Comparison of ENCODE assay signal across 9 cellular contexts in genomic region chr1:20216574-20216973, GRCh38. TPM values are rescaled to one million over a fixed set of nuclear protein-coding genes. Genes with fewer than 3 reads are reported as not detected.
DNase-seq lines count a peak whose midpoint lies in the region; ATAC-seq and TF ChIP-seq lines count a peak whose summit lies in the region.
"Had no signal": no experiment of that assay in that cellular context is flagged by ENCODE, and none has a peak within 500 bp of the region (broad histone marks: within the 10 kb centered on the region; RNA-seq: fewer than 3 reads in every experiment).

No MANE protein-coding gene starts in this region.

- POLR2A ChIA-PET in activated CD8-positive, alpha-beta T cell treated with anti-CD3 and anti-CD28 coated beads, Interleukin-2, amount 10 ng/mL, durations not matched to agents 7 days and 5 days (lab: Charles Lee) = no interaction called here

- no peak for TF ChIP-seq POLR2A in esophagus squamous epithelium (IDR thresholded peaks at IDR 0.05)
- no peak for TF ChIP-seq POLR2A in lower leg skin (IDR thresholded peaks at IDR 0.05)

- no peaks in the 10 kb centered on the region for H3K9me3 Mint-ChIP-seq in activated CD8-positive, alpha-beta T cell treated with anti-CD3 and anti-CD28 coated beads, Interleukin-2, amount 10 ng/mL, durations not matched to agents 7 days and 5 days (ENCODE audit: insufficient read depth)
- no peaks in the 10 kb centered on the region for H3K9me3 Mint-ChIP-seq in natural killer cell

- no peak overlapping the region for H3K4me3 Mint-ChIP-seq in activated CD8-positive, alpha-beta T cell treated with anti-CD3 and anti-CD28 coated beads, Interleukin-2, amount 10 ng/mL, durations not matched to agents 7 days and 5 days
- no peak overlapping the region for H3K4me3 Mint-ChIP-seq in natural killer cell

- no peaks in the 10 kb centered on the region for H3K9me3 ChIP-seq in esophagus squamous epithelium

- TF ChIP-seq CTCF in natural killer cell (IDR thresholded peaks at IDR 0.05) (no peak), esophagus squamous epithelium (IDR thresholded peaks at IDR 0.05) (peak in 1 of 6 experiments; percentile 55), lower leg skin (IDR thresholded peaks at IDR 0.05) (no peak)

- intact Hi-C loops in Right ventricle myocardium superior (cut with DNase I) (no loop called here), left cardiac atrium (cut with DNase I) (no loop called here), natural killer cell (cut with micrococcal nuclease) (no loop called here), esophagus squamous epithelium (cut with DNase I) (no loop called here), lower leg skin (cut with DNase I; ENCODE audit: low total_unique reads) (loop anchor here (5.0 kb wide), 1 partner anchor 276 kb away; no protein-coding TSS in a partner anchor)

- peaks cover 28% of the 10 kb centered on the region for H3K27me3 Mint-ChIP-seq in activated CD8-positive, alpha-beta T cell treated with anti-CD3 and anti-CD28 coated beads, Interleukin-2, amount 10 ng/mL, durations not matched to agents 7 days and 5 days (ENCODE audit: low read depth)
- peaks cover 42 to 73% of the 10 kb centered on the region in 2 donors for H3K27me3 Mint-ChIP-seq in natural killer cell (ENCODE audit: low read depth in 2 of 2)

- H3K36me3 Mint-ChIP-seq in activated CD8-positive, alpha-beta T cell treated with anti-CD3 and anti-CD28 coated beads, Interleukin-2, amount 10 ng/mL, durations not matched to agents 7 days and 5 days (ENCODE audit: low read depth) = no peaks in the 10 kb centered on the region
- H3K36me3 Mint-ChIP-seq in natural killer cell = no peaks in the 10 kb centered on the region

- WGBS in esophagus squamous epithelium, 2 donors = 78 to 86% methylated on average over 1 of the region's 1 CpG
- 75 to 92% methylated on average over 1 of the region's 1 CpG for WGBS in lower leg skin, 2 donors

- H3K4me3 ChIP-seq in esophagus squamous epithelium (no peak overlapping the region), lower leg skin (ENCODE audit: low read depth, poor library complexity, severe bottlenecking) (no peak overlapping the region)

- H3K27me3 ChIP-seq in esophagus squamous epithelium = peaks cover 0 to 58% (median 0%) of the 10 kb centered on the region in 4 donors

- no peak overlapping the region for H3K27ac ChIP-seq in esophagus squamous epithelium

- DNase-seq in Right ventricle myocardium superior = no peak
- no peak for DNase-seq in left cardiac atrium
- DNase-seq in NAMALWA (ENCODE audit: low spot score) = peak; percentile 72
- peak; percentile 32 for DNase-seq in activated CD8-positive, alpha-beta T cell treated with anti-CD3 and anti-CD28 coated beads, Interleukin-2, amount 10 ng/mL, durations not matched to agents 7 days and 5 days
- no peak for DNase-seq in natural killer cell
- DNase-seq in activated CD8-positive, alpha-beta memory T cell treated with anti-CD3 and anti-CD28 coated beads, Interleukin-2, amount 50 U/mL, for 4 hours = no peak
- DNase-seq in esophagus squamous epithelium (lab: John Stamatoyannopoulos, UW) = no peak
- no peak for DNase-seq in lower leg skin (ENCODE audit: low spot score in 2 of 2)

- CTCF ChIA-PET in activated CD8-positive, alpha-beta T cell treated with anti-CD3 and anti-CD28 coated beads, Interleukin-2, amount 10 ng/mL, durations not matched to agents 7 days and 5 days (lab: Charles Lee) = interaction anchor here (0.8 to 1.9 kb wide), 5 partner anchors 65 to 278 kb away, joined by 3 to 9 read pairs (median 3); no protein-coding TSS in a partner anchor

- H3K4me1 Mint-ChIP-seq in activated CD8-positive, alpha-beta T cell treated with anti-CD3 and anti-CD28 coated beads, Interleukin-2, amount 10 ng/mL, durations not matched to agents 7 days and 5 days (ENCODE audit: low read depth) = peaks cover 6% of the 10 kb centered on the region
- H3K4me1 Mint-ChIP-seq in natural killer cell = peaks cover 0 to 9% of the 10 kb centered on the region in 2 donors

- peaks cover 0 to 18% (median 15%) of the 10 kb centered on the region in 3 donors for H3K4me1 ChIP-seq in esophagus squamous epithelium

- no peak overlapping the region for H3K27ac Mint-ChIP-seq in activated CD8-positive, alpha-beta T cell treated with anti-CD3 and anti-CD28 coated beads, Interleukin-2, amount 10 ng/mL, durations not matched to agents 7 days and 5 days
- no peak overlapping the region for H3K27ac Mint-ChIP-seq in natural killer cell

- ATAC-seq in Right ventricle myocardium superior (ENCODE audit: poor library complexity) (peak; percentile 36), left cardiac atrium (no peak), natural killer cell (peak; percentile 47 to 72 (median 59))
- peak; percentile 81 for ATAC-seq in activated CD8-positive, alpha-beta T cell treated with anti-CD3 and anti-CD28 coated beads, Interleukin-2, amount 10 ng/mL, durations not matched to agents 7 days and 5 days

- H3K36me3 ChIP-seq in esophagus squamous epithelium = no peaks in the 10 kb centered on the region

RNA-seq across cellular contexts. Expression of gene PLA2G2C, which starts 30.3 kb away (rescaled TPM):
- total RNA-seq in Right ventricle myocardium superior (not detected), left cardiac atrium (not detected), natural killer cell (not detected), esophagus squamous epithelium (under 1 TPM in 2 of 4 donors, not detected in 2; 0.04 to 0.19 TPM), lower leg skin (under 1 TPM in 1 of 4 donors, not detected in 3; 0.10 TPM)
- total RNA-seq in activated CD8-positive, alpha-beta T cell treated with anti-CD3 and anti-CD28 coated beads, Interleukin-2, amount 10 ng/mL, durations not matched to agents 7 days and 5 days = not detected
- total RNA-seq: skeletal muscle tissue had no signal

RNA-seq across cellular contexts. Expression of gene UBXN10, which starts 30.7 kb away (rescaled TPM):
- total RNA-seq in Right ventricle myocardium superior (2.2 TPM), left cardiac atrium (1 to 10 TPM; 3.1 to 5.4 TPM), natural killer cell (1 to 10 TPM; 2.5 to 3.6 (median 3.5) TPM), esophagus squamous epithelium (1 to 10 TPM in 2 of 4 donors, under 1 TPM in 2; 0.11 to 5.5 (median 0.81) TPM), lower leg skin (under 1 TPM in 3 of 4 donors, not detected in 1; 0.12 to 0.91 (median 0.81) TPM)
- total RNA-seq in activated CD8-positive, alpha-beta T cell treated with anti-CD3 and anti-CD28 coated beads, Interleukin-2, amount 10 ng/mL, durations not matched to agents 7 days and 5 days = under 1 TPM; 0.21 to 0.29 TPM

Comparison
In these comparisons a context has a peak if more than half of its experiments do, and no peak if none do; other contexts are left out.
1. ATAC-seq: peak in Right ventricle myocardium superior (single experiment), activated CD8-positive, alpha-beta T cell treated with anti-CD3 and anti-CD28 coated beads, Interleukin-2, amount 10 ng/mL, durations not matched to agents 7 days and 5 days (single experiment) and natural killer cell (3 of 3); none in left cardiac atrium (0 of 2).
2. DNase-seq: peak in NAMALWA (single experiment) and activated CD8-positive, alpha-beta T cell treated with anti-CD3 and anti-CD28 coated beads, Interleukin-2, amount 10 ng/mL, durations not matched to agents 7 days and 5 days (single experiment); none in Right ventricle myocardium superior (single experiment), left cardiac atrium (single experiment), natural killer cell (single experiment), activated CD8-positive, alpha-beta memory T cell treated with anti-CD3 and anti-CD28 coated beads, Interleukin-2, amount 50 U/mL, for 4 hours (single experiment), esophagus squamous epithelium (single experiment) and lower leg skin (0 of 2).